ENCODE assay signal across 20 cellular contexts in genomic region chr1:27005166-27005530, GRCh38. TPM values are rescaled to one million over a fixed set of nuclear protein-coding genes. Genes with fewer than 3 reads are reported as not detected.
DNase-seq lines count a peak whose midpoint lies in the region; ATAC-seq and TF ChIP-seq lines count a peak whose summit lies in the region.
"Had no signal": no experiment of that assay in that cellular context is flagged by ENCODE, and none has a peak within 500 bp of the region (broad histone marks: within the 10 kb centered on the region; RNA-seq: fewer than 3 reads in every experiment).

No MANE protein-coding gene starts in this region.

- TF ChIP-seq POLR2A in HCT116 (IDR thresholded peaks at IDR 0.05; ENCODE audit: borderline replicate concordance, extremely low read depth, insufficient read depth, insufficient read length) (no peak), breast epithelium (IDR thresholded peaks at IDR 0.05) (no peak), stomach (IDR thresholded peaks at IDR 0.05) (no peak), ovary (IDR thresholded peaks at IDR 0.05) (no peak)

- no peak overlapping the region for H2AFZ ChIP-seq in HCT116 (ENCODE audit: low read depth, low read length, poor library complexity, severe bottlenecking)

- H4K20me1 ChIP-seq in HCT116 (ENCODE audit: insufficient read depth) = no peaks in the 10 kb centered on the region

- H3K9me3 ChIP-seq in HCT116 (ENCODE audit: control insufficient read depth in 1 of 2, insufficient read depth in 1 of 2, low read depth in 1 of 2, low read length in 2 of 2) = no peaks in the 10 kb centered on the region
- no peaks in the 10 kb centered on the region for H3K9me3 ChIP-seq in breast epithelium
- no peaks in the 10 kb centered on the region for H3K9me3 ChIP-seq in lower lobe of right lung
- H3K9me3 ChIP-seq in stomach = no peaks in the 10 kb centered on the region
- no peaks in the 10 kb centered on the region for H3K9me3 ChIP-seq in ovary
- H3K9me3 ChIP-seq: HAP-1 had no signal

- POLR2A ChIA-PET in HCT116 (lab: Charles Lee) = interaction anchor here (1.5 kb wide), 1 partner anchor 29 kb away, joined by 3 read pairs; no protein-coding TSS in a partner anchor

- H3K4me3 ChIP-seq in HCT116 (replicated peaks in 1 of 2; ENCODE audit: low read depth in 1 of 2, low read length in 2 of 2) (no peak overlapping the region), breast epithelium (no peak overlapping the region), lower lobe of right lung (no peak overlapping the region), stomach (no peak overlapping the region), ovary (no peak overlapping the region)
- H3K4me3 ChIP-seq: HAP-1 had no signal

- no peaks in the 10 kb centered on the region for H3K9me3 Mint-ChIP-seq in activated T-cell treated with anti-CD3 and anti-CD28 coated beads, Interleukin-2, amount 50 U/mL, for 24 hours

- H3K27ac ChIP-seq in HCT116 (ENCODE audit: low read depth, low read length) = no peak overlapping the region
- H3K27ac ChIP-seq in breast epithelium = peak overlapping the region; percentile 80 to 95
- peak overlapping the region; percentile 67 for H3K27ac ChIP-seq in lower lobe of right lung
- H3K27ac ChIP-seq in stomach = peak overlapping the region in 4 of 5 donors; percentile 48 to 65 (median 60)
- no peak overlapping the region for H3K27ac ChIP-seq in ovary

- TF ChIP-seq CTCF in HCT116 (IDR thresholded peaks at IDR 0.05 in 2 of 3, conservative IDR thresholded peaks at IDR 0.05 in 1 of 3; ENCODE audit: borderline replicate concordance in 1 of 3, insufficient read depth in 1 of 3, low read depth in 2 of 3, low read length in 2 of 3) (no peak), breast epithelium (IDR thresholded peaks at IDR 0.05) (no peak), lower lobe of right lung (IDR thresholded peaks at IDR 0.05) (no peak), stomach (IDR thresholded peaks at IDR 0.05) (no peak), ovary (IDR thresholded peaks at IDR 0.05) (no peak)

- TF ChIP-seq EP300 in stomach (IDR thresholded peaks at IDR 0.05) (no peak), ovary (IDR thresholded peaks at IDR 0.05) (no peak)

- intact Hi-C loops in HCT116 (cut with micrococcal nuclease) = no loop called here
- intact Hi-C loops in breast epithelium (cut with DNase I; ENCODE audit: low total_unique reads) = no loop called here
- intact Hi-C loops in lower lobe of right lung (cut with DNase I) = no loop called here
- intact Hi-C loops in stomach (cut with DNase I; ENCODE audit: low total_unique reads) = no loop called here
- intact Hi-C loops in ovary (cut with DNase I) = loop anchor here in 1 of 4 donors (5.0 kb wide), 1 partner anchor 52 kb away; no protein-coding TSS in a partner anchor
- intact Hi-C loops in posterior vena cava (cut with DNase I) = no loop called here

- H3K4me1 ChIP-seq in HCT116 (ENCODE audit: control insufficient read depth in 1 of 2, insufficient read depth in 2 of 2, low read length in 2 of 2) (peaks cover 71 to 95% of the 10 kb centered on the region in 2 experiments), breast epithelium (peaks cover 9 to 50% of the 10 kb centered on the region in 2 donors), lower lobe of right lung (peaks cover 73% of the 10 kb centered on the region), stomach (peaks cover 70 to 97% (median 87%) of the 10 kb centered on the region in 4 donors), ovary (ENCODE audit: insufficient read depth) (peaks cover 5% of the 10 kb centered on the region)

- H3K27ac Mint-ChIP-seq in activated T-cell treated with anti-CD3 and anti-CD28 coated beads, Interleukin-2, amount 50 U/mL, for 24 hours = no peak overlapping the region
- H3K27ac Mint-ChIP-seq: activated CD4-positive, alpha-beta T cell treated with anti-CD3 and anti-CD28 coated beads for 36 hours had no signal

- H3K4me3 Mint-ChIP-seq in activated T-cell treated with anti-CD3 and anti-CD28 coated beads, Interleukin-2, amount 50 U/mL, for 24 hours = no peak overlapping the region
- H3K4me3 Mint-ChIP-seq: activated CD4-positive, alpha-beta T cell treated with anti-CD3 and anti-CD28 coated beads for 36 hours had no signal

- no peak overlapping the region for H3K9ac ChIP-seq in HCT116 (ENCODE audit: low read length)

- H3K9me2 ChIP-seq in HCT116 (ENCODE audit: insufficient read depth) = no peaks in the 10 kb centered on the region

- peak overlapping the region; percentile 5; the same call in 1 of the 2 replicates for H3K4me2 ChIP-seq in HCT116 (ENCODE audit: low read length)

- no TSS peak for BruUV-seq in HCT116 (replicated peaks; lab: Mats Ljungman, UMichigan)

- no peaks in the 10 kb centered on the region for H3K79me2 ChIP-seq in HCT116 (ENCODE audit: insufficient read depth, low read length)

- H3K27me3 ChIP-seq in HCT116 (ENCODE audit: insufficient read depth, low read length) = no peaks in the 10 kb centered on the region
- no peaks in the 10 kb centered on the region for H3K27me3 ChIP-seq in breast epithelium
- no peaks in the 10 kb centered on the region for H3K27me3 ChIP-seq in lower lobe of right lung (ENCODE audit: low read depth)
- no peaks in the 10 kb centered on the region for H3K27me3 ChIP-seq in stomach
- H3K27me3 ChIP-seq in ovary = no peaks in the 10 kb centered on the region

- peaks cover 23% of the 10 kb centered on the region for H3K27me3 Mint-ChIP-seq in activated T-cell treated with anti-CD3 and anti-CD28 coated beads, Interleukin-2, amount 50 U/mL, for 24 hours

- no peaks in the 10 kb centered on the region for H3K36me3 Mint-ChIP-seq in activated T-cell treated with anti-CD3 and anti-CD28 coated beads, Interleukin-2, amount 50 U/mL, for 24 hours (ENCODE audit: low read depth)

- CTCF ChIA-PET in HCT116 (lab: Charles Lee) = interaction anchor here (1.5 kb wide), 1 partner anchor 38 kb away, joined by 4 read pairs; no protein-coding TSS in a partner anchor

- RAD21 ChIA-PET in HCT116 (lab: Charles Lee; ENCODE audit: low non-redundant PET in 1 of 2, low total read pairs in 2 of 2, uncharacterized antibody in 2 of 2, unreplicated experiment in 2 of 2) = no interaction called here

- ATAC-seq in HCT116 (no peak), lower lobe of right lung (no peak), HG03354 (IDR thresholded peaks at IDR 0.05; ENCODE audit: poor library complexity, severe bottlenecking, unreplicated experiment) (no peak)
- ATAC-seq: activated CD4-positive, alpha-beta T cell treated with anti-CD3 and anti-CD28 coated beads for 36 hours had no signal

- no peak for TF ChIP-seq RAD21 in HCT116 (IDR thresholded peaks at IDR 0.05; ENCODE audit: low read depth)

- H3K4me1 Mint-ChIP-seq in activated T-cell treated with anti-CD3 and anti-CD28 coated beads, Interleukin-2, amount 50 U/mL, for 24 hours (ENCODE audit: low read depth) = no peaks in the 10 kb centered on the region
- H3K4me1 Mint-ChIP-seq: activated CD4-positive, alpha-beta T cell treated with anti-CD3 and anti-CD28 coated beads for 36 hours had no signal

- peaks cover 0 to 6% of the 10 kb centered on the region in 2 experiments; a peak in 1 of 4 replicates for H3K36me3 ChIP-seq in HCT116 (ENCODE audit: control insufficient read depth in 1 of 2, insufficient read depth in 2 of 2, low read length in 2 of 2)
- H3K36me3 ChIP-seq in breast epithelium = no peaks in the 10 kb centered on the region
- H3K36me3 ChIP-seq in lower lobe of right lung = peaks cover 9% of the 10 kb centered on the region
- peaks cover 0 to 15% (median 8%) of the 10 kb centered on the region in 4 donors for H3K36me3 ChIP-seq in stomach
- H3K36me3 ChIP-seq in ovary = no peaks in the 10 kb centered on the region

- no peak for DNase-seq in HCT116 (ENCODE audit: low read depth, low spot score)
- no peak for DNase-seq in breast epithelium (ENCODE audit: low spot score in 2 of 2)
- DNase-seq in lower lobe of right lung = no peak
- no peak for DNase-seq in stomach
- no peak for DNase-seq in activated T-cell treated with anti-CD3 and anti-CD28 coated beads, Interleukin-2, amount 50 U/mL, for 24 hours
- no peak for DNase-seq in ovary
- no peak for DNase-seq in posterior vena cava (ENCODE audit: low spot score)
- DNase-seq: activated CD4-positive, alpha-beta T cell treated with anti-CD3 and anti-CD28 coated beads for 36 hours; activated naive CD4-positive, alpha-beta T cell treated with Interleukin-2 at 50 U/mL for 16 hours; AML-193; dermis blood vessel endothelial cell; erythroblast; MM.1S; NCI-H2029 treated with DMSO at 0.1 percent for 48 hours; OCI-M1; T-helper 9 cell had no signal

- WGBS in stomach, 5 donors = 83 to 94% (median 88%) methylated on average over 3 of the region's 3 CpGs
- WGBS in ovary, 3 donors = 83 to 91% (median 86%) methylated on average over 3 of the region's 3 CpGs

TF ChIP-seq in HCT116, 20 proteins besides CTCF, POLR2A, EP300 and RAD21 (continues in another document):
- TF ChIP-seq SIN3A (IDR thresholded peaks at IDR 0.05; ENCODE audit: low read depth) = no peak

RNA-seq across cellular contexts. Expression of gene TENT5B, which starts 7.5 kb away (rescaled TPM):
- total RNA-seq in HCT116 (2021; ENCODE audit: unreplicated experiment) = 5.7 TPM
- 5.8 and 6.0 TPM in 2 replicates for polyA plus RNA-seq in HCT116 (2012)
- total RNA-seq in breast epithelium = 10 to 100 TPM; 15.2 to 46.2 (median 23.9) TPM
- 21.1 TPM for total RNA-seq in lower lobe of right lung
- 10 to 100 TPM in 2 of 5 donors, 1 to 10 TPM in 3; 1.8 to 33.0 (median 5.5) TPM for total RNA-seq in stomach
- polyA plus RNA-seq in stomach = 10 to 100 TPM in 1 of 3 donors, 1 to 10 TPM in 2; 1.7 to 27.5 (median 3.9) TPM
- 1 to 10 TPM in 6 of 7 donors, under 1 TPM in 1; 0.33 to 7.4 (median 2.3) TPM for total RNA-seq in ovary
- 1 to 10 TPM; 2.9 to 5.3 TPM for polyA plus RNA-seq in ovary
- total RNA-seq in posterior vena cava = 10 to 100 TPM; 41.2 to 43.7 TPM
- total RNA-seq: activated CD4-positive, alpha-beta T cell treated with anti-CD3 and anti-CD28 coated beads for 36 hours had no signal

RNA-seq across cellular contexts. Expression of gene TRNP1, which starts 11.7 kb away (rescaled TPM):
- total RNA-seq in HCT116 (2021; ENCODE audit: unreplicated experiment) (76.9 TPM), breast epithelium (10 to 100 TPM in 2 of 3 donors, 1 to 10 TPM in 1; 1.6 to 27.8 (median 16.7) TPM), lower lobe of right lung (15.3 TPM), stomach (100 to 1,000 TPM in 1 of 5 donors, 10 to 100 TPM in 3, 1 to 10 TPM in 1; 1.7 to 188 (median 40.0) TPM), ovary (10 to 100 TPM in 1 of 7 donors, 1 to 10 TPM in 3, under 1 TPM in 3; 0.25 to 23.8 (median 2.9) TPM), posterior vena cava (10 to 100 TPM; 10.7 to 13.2 TPM)
- polyA plus RNA-seq in HCT116 (2012) = 25.0 and 39.1 TPM in 2 replicates
- polyA plus RNA-seq in stomach (100 to 1,000 TPM; 121 to 216 (median 183) TPM), ovary (10 to 100 TPM in 1 of 2 donors, 1 to 10 TPM in 1; 4.2 to 18.0 TPM)

RNA-seq across cellular contexts. Expression of gene KDF1, which starts 44.9 kb away (rescaled TPM):
- 23.0 TPM for total RNA-seq in HCT116 (2021; ENCODE audit: unreplicated experiment)
- 27.4 and 29.6 TPM in 2 replicates for polyA plus RNA-seq in HCT116 (2012)
- total RNA-seq in breast epithelium = 10 to 100 TPM in 2 of 3 donors, not detected in 1; 10.8 to 22.2 TPM
- total RNA-seq in lower lobe of right lung = 8.1 TPM
- 10 to 100 TPM in 2 of 5 donors, 1 to 10 TPM in 3; 2.9 to 21.6 (median 7.1) TPM for total RNA-seq in stomach
- 10 to 100 TPM; 13.6 to 15.3 (median 14.5) TPM for polyA plus RNA-seq in stomach
- total RNA-seq in ovary = 10 to 100 TPM in 1 of 7 donors, 1 to 10 TPM in 1, under 1 TPM in 2, not detected in 3; 0.59 to 11.0 (median 0.84) TPM
- polyA plus RNA-seq in ovary = under 1 TPM in 1 of 2 donors, not detected in 1; 0.08 TPM
- total RNA-seq in posterior vena cava = not detected
- total RNA-seq: dermis blood vessel endothelial cell, myocyte, pulmonary artery endothelial cell had no signal

Comparison
In these comparisons a context has a peak if more than half of its experiments do, and no peak if none do; other contexts are left out.
1. H3K27ac ChIP-seq: peak in breast epithelium (2 of 2), lower lobe of right lung (single experiment) and stomach (4 of 5); none in HCT116 (single experiment) and ovary (0 of 2).